In genomic region chr6:3449321-3449720, GRCh38 we compare ENCODE assay signal across 29 cellular contexts.
"Had no signal": no experiment of that assay in that cellular context is flagged by ENCODE, and none has a peak within 500 bp of the region (broad histone marks: within the 10 kb centered on the region; RNA-seq: fewer than 3 reads in every experiment).

No MANE protein-coding gene starts in this region.

- H3K4me2 ChIP-seq: KMS-11 had no signal

- H3K27ac ChIP-seq: brain microvascular endothelial cell, KMS-11, WERI-Rb-1 had no signal

- H3K27me3 ChIP-seq: brain microvascular endothelial cell had no signal

- H3K36me3 Mint-ChIP-seq: activated CD4-positive, alpha-beta memory T cell treated with anti-CD3 and anti-CD28 coated beads for 36 hours; activated naive CD4-positive, alpha-beta T cell treated with anti-CD3 and anti-CD28 coated beads, Interleukin-2, amount 50 U/mL, for 72 hours had no signal

- H3K27me3 Mint-ChIP-seq: activated CD4-positive, alpha-beta memory T cell treated with anti-CD3 and anti-CD28 coated beads for 36 hours had no signal

- H3K9me3 Mint-ChIP-seq: activated CD4-positive, alpha-beta memory T cell treated with anti-CD3 and anti-CD28 coated beads for 36 hours; activated T-cell treated with anti-CD3 and anti-CD28 coated beads, Interleukin-2, amount 50 U/mL, for 4 hours; activated T-helper 1 cell treated with anti-CD3 and anti-CD28 coated beads, Interleukin-12 subunit alpha, Interleukin-12 subunit beta, Interleukin-2, Interleukin-4 antibody, amounts not matched to agents 30 ng/mL and 10 ng/mL and 1 ng/mL, durations not matched to agents 14 hours and 24 hours and 36 hours had no signal

- H3K36me3 ChIP-seq: brain microvascular endothelial cell had no signal

- DNase-seq: activated CD4-positive, alpha-beta memory T cell treated with anti-CD3 and anti-CD28 coated beads for 36 hours; activated CD4-positive, alpha-beta T cell treated with anti-CD3 and anti-CD28 coated beads, Interleukin-2, amount 50 U/mL, for 1 hour; activated CD4-positive, CD25-positive, alpha-beta regulatory T cell; activated CD8-positive, alpha-beta memory T cell treated with anti-CD3 and anti-CD28 coated beads, Interleukin-2, amount 50 U/mL, for 4 hours; activated gamma-delta T cell treated with Interleukin-2 at 50 U/mL for 16 hours; activated T-cell treated with anti-CD3 and anti-CD28 coated beads for 4 hours; activated T-cell treated with anti-CD3 and anti-CD28 coated beads, Interleukin-2, amount 50 U/mL, for 4 hours; amniotic stem cell; aorta; brain microvascular endothelial cell; central memory CD4-positive, alpha-beta T cell; NCI-H1092 treated with DMSO at 0.1 percent for 48 hours; NCI-H1417; NCI-H146; NCI-H187; NCI-H2029 treated with DMSO at 0.1 percent for 48 hours; NCI-H2107; NCI-H2171; NCI-H510A; NCI-H526; NCI-H748 treated with DMSO at 0.1 percent for 48 hours; OCI-M1; Right ventricle myocardium superior; SW 1271; T1000; WERI-Rb-1 had no signal

- ATAC-seq: activated T-cell treated with anti-CD3 and anti-CD28 coated beads, Interleukin-2, amount 50 U/mL, for 4 hours had no signal

- H3K4me3 Mint-ChIP-seq: activated CD4-positive, alpha-beta memory T cell treated with anti-CD3 and anti-CD28 coated beads for 36 hours; activated T-cell treated with anti-CD3 and anti-CD28 coated beads, Interleukin-2, amount 50 U/mL, for 4 hours; activated T-helper 1 cell treated with anti-CD3 and anti-CD28 coated beads, Interleukin-12 subunit alpha, Interleukin-12 subunit beta, Interleukin-2, Interleukin-4 antibody, amounts not matched to agents 30 ng/mL and 10 ng/mL and 1 ng/mL, durations not matched to agents 14 hours and 24 hours and 36 hours had no signal

- H3K27ac Mint-ChIP-seq: activated CD4-positive, alpha-beta memory T cell treated with anti-CD3 and anti-CD28 coated beads for 36 hours; activated T-helper 1 cell treated with anti-CD3 and anti-CD28 coated beads, Interleukin-12 subunit alpha, Interleukin-12 subunit beta, Interleukin-2, Interleukin-4 antibody, amounts not matched to agents 30 ng/mL and 10 ng/mL and 1 ng/mL, durations not matched to agents 14 hours and 24 hours and 36 hours had no signal

- H3K9ac ChIP-seq: KMS-11 had no signal
